1 cellular context compared by ENCODE assay signal in genomic region chr17:48756816-48757215, GRCh38.
TF ChIP-seq lines count a peak whose summit lies in the region.

No MANE protein-coding gene starts in this region.

TF ChIP-seq in K562, 482 proteins besides CTCF, POLR2A, EP300 and RAD21 (continued from another document):
- TF ChIP-seq THRA (IDR thresholded peaks at IDR 0.05) (no peak), PTTG1 (tag; IDR thresholded peaks at IDR 0.05; ENCODE audit: low read depth) (no peak), CBX8 (IDR thresholded peaks at IDR 0.05; ENCODE audit: borderline replicate concordance, extremely low read depth, low read depth, low read length, poor library complexity, severe bottlenecking) (no peak), MIER1 (IDR thresholded peaks at IDR 0.05; ENCODE audit: low read depth) (no peak), USF1 (CRISPR knock-in tag; IDR thresholded peaks at IDR 0.05) (peak; percentile 31; the same call in 1 of the 2 replicates)
